In genomic region chr17:32936157-32936893, GRCh38 we compare ENCODE assay signal across 17 cellular contexts. TPM values are rescaled to one million over a fixed set of nuclear protein-coding genes. Genes with fewer than 3 reads are reported as not detected.
DNase-seq lines count a peak whose midpoint lies in the region; ATAC-seq, FAIRE-seq and TF ChIP-seq lines count a peak whose summit lies in the region.
"Had no signal": no experiment of that assay in that cellular context is flagged by ENCODE, and none has a peak within 500 bp of the region (broad histone marks: within the 10 kb centered on the region; RNA-seq: fewer than 3 reads in every experiment).

No MANE protein-coding gene starts in this region.

- BruUV-seq in Caco-2 (replicated peaks; lab: Mats Ljungman, UMichigan): no TSS peak

- H3K4me2 ChIP-seq in OCI-LY3 (ENCODE audit: low read length): peak overlapping the region; percentile 90
- peak overlapping the region; percentile 4 for H3K4me2 ChIP-seq in osteoblast (ENCODE audit: insufficient read depth, low read length)

- H3K9me3 ChIP-seq in Caco-2 (no peaks in the 10 kb centered on the region), OCI-LY3 (ENCODE audit: insufficient read depth, low read length) (no peaks in the 10 kb centered on the region), endodermal cell (ENCODE audit: control insufficient read depth, low read length) (peaks cover 7% of the 10 kb centered on the region), osteoblast (ENCODE audit: low read depth, low read length) (no peaks in the 10 kb centered on the region)
- H3K9me3 ChIP-seq: Peyer's patch had no signal

- DNase-seq in Caco-2: no peak
- DNase-seq in endodermal cell: peak; percentile 53
- DNase-seq in osteoblast (ENCODE audit: insufficient read length, low spot score, missing footprints): no peak
- DNase-seq in GM12891 (ENCODE audit: insufficient read length, low spot score): no peak
- DNase-seq in MV-4-11 (lab: John Stamatoyannopoulos, UW): no peak
- no peak for DNase-seq in activated gamma-delta T cell (lab: John Stamatoyannopoulos, UW)
- DNase-seq: NCI-H1417 treated with DMSO at 0.1 percent for 48 hours had no signal

- H3K79me2 ChIP-seq in OCI-LY3 (ENCODE audit: low read length) (no peaks in the 10 kb centered on the region), osteoblast (ENCODE audit: insufficient read depth, low read length) (no peaks in the 10 kb centered on the region)

- peaks cover 14% of the 10 kb centered on the region for H3K36me3 ChIP-seq in Caco-2 (ENCODE audit: control insufficient read depth, insufficient read depth, low read length)
- no peaks in the 10 kb centered on the region for H3K36me3 ChIP-seq in OCI-LY3 (replicated peaks; ENCODE audit: low read depth, low read length)
- H3K36me3 ChIP-seq in endodermal cell (ENCODE audit: control insufficient read depth, insufficient read depth, low read length): peaks cover 84% of the 10 kb centered on the region
- peaks cover 49% of the 10 kb centered on the region for H3K36me3 ChIP-seq in osteoblast (ENCODE audit: insufficient read depth, low read length)

- H3K27ac ChIP-seq in OCI-LY3 (ENCODE audit: low read length): no peak overlapping the region
- no peak overlapping the region for H3K27ac ChIP-seq in endodermal cell (ENCODE audit: low read depth, low read length)
- H3K27ac ChIP-seq in osteoblast (ENCODE audit: low read depth, low read length): no peak overlapping the region

- intact Hi-C loops in Caco-2 (cut with micrococcal nuclease; ENCODE audit: unreplicated experiment): no loop called here

- WGBS in endodermal cell (ENCODE audit: insufficient coverage in 1 of 2, insufficient read length in 1 of 2), 2 experiments: 87 to 97% methylated on average over 13 to 16 of the region's 16 CpGs

- H4K20me1 ChIP-seq in OCI-LY3 (ENCODE audit: insufficient read depth, low read length) (no peaks in the 10 kb centered on the region), osteoblast (ENCODE audit: insufficient read depth, low read length) (peaks cover 2% of the 10 kb centered on the region)

- TF ChIP-seq CTCF in Caco-2 (IDR thresholded peaks at IDR 0.05; ENCODE audit: insufficient read depth in 1 of 2, low read depth in 1 of 2, low read length in 1 of 2, severe bottlenecking in 1 of 2, unreplicated experiment in 1 of 2): no peak
- no peak for TF ChIP-seq CTCF in OCI-LY3 (IDR thresholded peaks at IDR 0.05; ENCODE audit: low read depth, low read length)
- no peak for TF ChIP-seq CTCF in endodermal cell (conservative IDR thresholded peaks at IDR 0.05)
- no peak for TF ChIP-seq CTCF in osteoblast (IDR thresholded peaks at IDR 0.05; ENCODE audit: extremely low read depth, low read depth, low read length)

- ATAC-seq in HG03342 (IDR thresholded peaks at IDR 0.05; ENCODE audit: unreplicated experiment): no peak

- H3K27ac Mint-ChIP-seq in Caco-2 (ENCODE audit: unreplicated experiment) (peak overlapping the region; percentile 31), endodermal cell (peak overlapping the region; percentile 95)

- H2AFZ ChIP-seq in OCI-LY3 (ENCODE audit: low read depth, low read length) (no peak overlapping the region), osteoblast (ENCODE audit: low read length) (no peak overlapping the region)

- H3K4me1 Mint-ChIP-seq in Caco-2 (ENCODE audit: low read depth, unreplicated experiment): no peaks in the 10 kb centered on the region
- H3K4me1 Mint-ChIP-seq in endodermal cell: peaks cover 13% of the 10 kb centered on the region

- H3K27me3 Mint-ChIP-seq in Caco-2 (ENCODE audit: insufficient read depth, unreplicated experiment) (no peaks in the 10 kb centered on the region), endodermal cell (ENCODE audit: insufficient read depth) (no peaks in the 10 kb centered on the region)

- 0 out of 2 replicates have a peak, but pooled peaks cover 8% of the 10 kb centered on the region for H3K4me1 ChIP-seq in Caco-2
- H3K4me1 ChIP-seq in OCI-LY3 (ENCODE audit: low read length): peaks cover 7% of the 10 kb centered on the region
- no peaks in the 10 kb centered on the region for H3K4me1 ChIP-seq in endodermal cell (ENCODE audit: control insufficient read depth, insufficient read depth, low read length)
- peaks cover 6% of the 10 kb centered on the region for H3K4me1 ChIP-seq in osteoblast (ENCODE audit: insufficient read depth, low read length)

- H3K9ac ChIP-seq in OCI-LY3 (ENCODE audit: low read length) (no peak overlapping the region), endodermal cell (ENCODE audit: extremely low read depth, low read length, poor library complexity, severe bottlenecking) (no peak overlapping the region)

- FAIRE-seq in GM12891 (lab: Jason Lieb, UNC): no peak

- H3K9me3 Mint-ChIP-seq in Caco-2 (ENCODE audit: unreplicated experiment) (no peaks in the 10 kb centered on the region), endodermal cell (no peaks in the 10 kb centered on the region)
- H3K9me3 Mint-ChIP-seq: stimulated activated naive CD8-positive, alpha-beta T cell treated with anti-CD3 and anti-CD28 coated beads, Interleukin-15, Interleukin-2, amounts not matched to agents 100 ng/mL and 50 ng/mL, for 24 hours had no signal

- no peak for TF ChIP-seq POLR2A in GM12891 (IDR thresholded peaks at IDR 0.05; ENCODE audit: low read depth, low read length)

- no peaks in the 10 kb centered on the region for H3K27me3 ChIP-seq in Caco-2 (replicated peaks; ENCODE audit: control insufficient read depth, insufficient read depth, low read length)
- no peaks in the 10 kb centered on the region for H3K27me3 ChIP-seq in OCI-LY3 (ENCODE audit: low read depth, low read length)
- H3K27me3 ChIP-seq in endodermal cell (ENCODE audit: control insufficient read depth, insufficient read depth, low read length, poor library complexity, severe bottlenecking): no peaks in the 10 kb centered on the region
- H3K27me3 ChIP-seq in osteoblast (ENCODE audit: insufficient read depth, low read length): no peaks in the 10 kb centered on the region
- H3K27me3 ChIP-seq: Peyer's patch had no signal

- CTCF ChIA-PET in Caco-2 (lab: Charles Lee): interaction anchor here (0.7 to 2.0 kb wide), 6 partner anchors 16 to 277 kb away, joined by 3 to 10 read pairs (median 6); no protein-coding TSS in a partner anchor

- H3K4me3 Mint-ChIP-seq in Caco-2 (ENCODE audit: unreplicated experiment): no peak overlapping the region
- H3K4me3 Mint-ChIP-seq in endodermal cell: no peak overlapping the region
- H3K4me3 Mint-ChIP-seq: stimulated activated naive CD8-positive, alpha-beta T cell treated with anti-CD3 and anti-CD28 coated beads, Interleukin-15, Interleukin-2, amounts not matched to agents 100 ng/mL and 50 ng/mL, for 24 hours had no signal

- POLR2A ChIA-PET in Caco-2 (lab: Charles Lee): interaction anchor here (0.6 kb wide), 2 partner anchors 7 to 63 kb away, joined by 3 read pairs; no protein-coding TSS in a partner anchor

- peaks cover 79% of the 10 kb centered on the region for H3K36me3 Mint-ChIP-seq in Caco-2 (ENCODE audit: insufficient read depth, unreplicated experiment)
- peaks cover 78% of the 10 kb centered on the region for H3K36me3 Mint-ChIP-seq in endodermal cell (ENCODE audit: low read depth)
- H3K36me3 Mint-ChIP-seq: IgD-negative memory B cell had no signal

- H3K4me3 ChIP-seq in Caco-2 (ENCODE audit: low read depth, low read length): no peak overlapping the region
- peak overlapping the region; percentile 71; the same call in 1 of the 2 replicates for H3K4me3 ChIP-seq in OCI-LY3 (ENCODE audit: low read length)
- no peak overlapping the region for H3K4me3 ChIP-seq in endodermal cell (ENCODE audit: low read length)
- no peak overlapping the region for H3K4me3 ChIP-seq in osteoblast (ENCODE audit: insufficient read depth, low read length)
- H3K4me3 ChIP-seq: Peyer's patch had no signal

TF ChIP-seq in GM12891, 5 proteins besides CTCF, POLR2A, EP300 and RAD21:
- TF ChIP-seq POLR2AphosphoS5 (IDR thresholded peaks at IDR 0.05; ENCODE audit: low read depth, low read length): no peak
- TF ChIP-seq TAF1 (IDR thresholded peaks at IDR 0.05; ENCODE audit: low read depth, low read length): no peak
- TF ChIP-seq PAX5 (IDR thresholded peaks at IDR 0.05; ENCODE audit: insufficient read depth, low read length, severe bottlenecking): no peak
- no peak for TF ChIP-seq POU2F2 (IDR thresholded peaks at IDR 0.05; ENCODE audit: low read depth, low read length)
- no peak for TF ChIP-seq SPI1 (IDR thresholded peaks at IDR 0.05; ENCODE audit: low read depth, low read length)
TF ChIP-seq in GM12891: peak in this region for 0.

RNA-seq across cellular contexts. Expression of gene TMEM98, which starts 8.4 kb away (rescaled TPM):
- total RNA-seq in Caco-2 (2022): 189 and 229 TPM in 2 replicates
- 100 to 1,000 TPM; 134 to 137 TPM for total RNA-seq in endodermal cell
- polyA plus RNA-seq in endodermal cell (2013, experiment 1 of 2): 124 TPM
- polyA plus RNA-seq in endodermal cell (2013, experiment 2 of 2): 116 TPM
- total RNA-seq in osteoblast: 103 and 121 TPM in 2 replicates
- polyA plus RNA-seq in GM12891 (2012; ENCODE audit: low read depth, missing spikeins): 0.04 TPM
- polyA plus RNA-seq: IgD-negative memory B cell had no signal

RNA-seq across cellular contexts. Expression of gene SPACA3, which starts 55.3 kb away (rescaled TPM):
- total RNA-seq in Caco-2 (2022) (0.82 and 1.1 TPM in 2 replicates), endodermal cell (not detected), osteoblast (not detected in 2 replicates)
- 0.28 TPM for polyA plus RNA-seq in endodermal cell (2013, experiment 1 of 2)
- polyA plus RNA-seq in endodermal cell (2013, experiment 2 of 2): not detected
- 0.24 TPM for polyA plus RNA-seq in GM12891 (2012; ENCODE audit: low read depth, missing spikeins)
- total RNA-seq: dermis blood vessel endothelial cell; lower leg skin; Peyer's patch; skeletal muscle tissue; T-helper 1 cell treated with Interleukin-12 subunit alpha and Interleukin-12 subunit beta and Interleukin-4 antibody, amounts not matched to agents 30 ng/mL and 1 ng/mL, for 36 hours had no signal
- polyA plus RNA-seq: neural cell had no signal

RNA-seq across cellular contexts. Expression of gene MYO1D, which starts 59.4 kb away (rescaled TPM):
- total RNA-seq in Caco-2 (2022) (193 and 206 TPM in 2 replicates), endodermal cell (10 to 100 TPM; 42.9 to 43.7 TPM), osteoblast (130 and 160 TPM in 2 replicates)
- polyA plus RNA-seq in endodermal cell (2013, experiment 1 of 2): 10.5 TPM
- polyA plus RNA-seq in endodermal cell (2013, experiment 2 of 2): 11.1 TPM
- polyA plus RNA-seq in GM12891 (2012; ENCODE audit: low read depth, missing spikeins): 12.2 TPM
